10 cellular contexts compared by ENCODE assay signal in the genomic region with DNA sequence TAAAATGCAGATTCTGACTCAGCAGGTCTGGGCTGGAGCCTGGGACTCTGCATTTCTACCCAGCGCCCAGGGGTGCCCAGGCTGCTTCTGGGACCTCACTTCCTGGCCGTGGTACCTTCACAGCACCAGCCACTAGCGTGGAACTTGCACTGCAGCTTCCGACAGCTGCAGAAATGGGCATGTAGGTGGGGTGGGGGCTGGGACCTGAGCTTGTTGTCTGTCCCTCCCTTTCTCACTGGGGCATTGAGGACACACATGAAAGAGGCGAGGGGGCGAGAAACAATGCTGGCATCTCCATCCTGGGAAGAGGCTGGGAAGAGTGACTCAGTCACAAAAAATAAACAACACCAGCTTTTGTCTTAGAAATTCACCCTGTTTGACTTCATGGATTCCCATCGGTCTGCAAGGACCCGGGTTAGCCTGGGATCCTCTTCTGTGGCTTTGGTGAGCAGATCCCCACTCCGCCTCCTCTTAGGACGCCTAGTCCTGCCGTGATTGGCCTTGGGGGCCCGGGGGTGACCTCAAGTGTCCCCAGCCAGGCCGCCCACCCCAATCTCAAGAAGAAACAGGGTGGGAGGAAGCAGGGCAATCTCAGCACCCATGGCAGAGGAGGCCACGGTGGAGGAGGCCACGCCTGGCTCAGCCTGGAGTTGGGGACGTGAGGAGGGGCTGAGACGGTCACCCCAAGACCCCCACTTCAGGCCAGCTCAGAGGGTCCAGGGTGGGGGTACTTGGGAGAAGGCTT. TPM values are rescaled to one million over a fixed set of nuclear protein-coding genes. Genes with fewer than 3 reads are reported as not detected.
A peak's percentile ranks its signal among the peaks of the same experiment; 100 is the strongest.
DNase-seq lines count a peak whose midpoint lies in the region; ATAC-seq and TF ChIP-seq lines count a peak whose summit lies in the region.
"Had no signal": no experiment of that assay in that cellular context is flagged by ENCODE, and none has a peak within 500 bp of the region (broad histone marks: within the 10 kb centered on the region; RNA-seq: fewer than 3 reads in every experiment).

No MANE protein-coding gene starts in this region.

- H3K27me3 ChIP-seq in esophagus muscularis mucosa, result no peaks in the 10 kb centered on the region

- no peak for TF ChIP-seq CTCF in esophagus muscularis mucosa (IDR thresholded peaks at IDR 0.05)

- peaks cover 46 to 61% (median 56%) of the 10 kb centered on the region in 4 donors for H3K4me1 ChIP-seq in esophagus muscularis mucosa

- H3K4me1 Mint-ChIP-seq in activated T-helper 1 cell treated with anti-CD3 and anti-CD28 coated beads, Interleukin-12 subunit alpha, Interleukin-12 subunit beta, Interleukin-2, Interleukin-4 antibody, amounts not matched to agents 30 ng/mL and 10 ng/mL and 1 ng/mL, durations not matched to agents 14 hours and 24 hours and 36 hours (ENCODE audit: low read depth), result no peaks in the 10 kb centered on the region
- H3K4me1 Mint-ChIP-seq: natural killer cell had no signal

- no peak for ATAC-seq in GM19395 (IDR thresholded peaks at IDR 0.05; ENCODE audit: unreplicated experiment)
- ATAC-seq: natural killer cell had no signal

- WGBS in esophagus muscularis mucosa, result 69% methylated on average over 14 of the region's 17 CpGs

- no peak overlapping the region for H3K4me3 ChIP-seq in esophagus muscularis mucosa
- H3K4me3 ChIP-seq: SK-N-MC had no signal

- H3K4me3 Mint-ChIP-seq in activated T-helper 1 cell treated with anti-CD3 and anti-CD28 coated beads, Interleukin-12 subunit alpha, Interleukin-12 subunit beta, Interleukin-2, Interleukin-4 antibody, amounts not matched to agents 30 ng/mL and 10 ng/mL and 1 ng/mL, durations not matched to agents 14 hours and 24 hours and 36 hours, result no peak overlapping the region
- H3K4me3 Mint-ChIP-seq: natural killer cell had no signal

- H3K36me3 ChIP-seq in esophagus muscularis mucosa, result no peaks in the 10 kb centered on the region

- no peak for TF ChIP-seq POLR2A in esophagus muscularis mucosa (IDR thresholded peaks at IDR 0.05; ENCODE audit: low read depth)

- no peak overlapping the region for H3K27ac Mint-ChIP-seq in activated T-helper 1 cell treated with anti-CD3 and anti-CD28 coated beads, Interleukin-12 subunit alpha, Interleukin-12 subunit beta, Interleukin-2, Interleukin-4 antibody, amounts not matched to agents 30 ng/mL and 10 ng/mL and 1 ng/mL, durations not matched to agents 14 hours and 24 hours and 36 hours
- H3K27ac Mint-ChIP-seq: natural killer cell had no signal

- peaks cover 18% of the 10 kb centered on the region for H3K27me3 Mint-ChIP-seq in activated T-helper 1 cell treated with anti-CD3 and anti-CD28 coated beads, Interleukin-12 subunit alpha, Interleukin-12 subunit beta, Interleukin-2, Interleukin-4 antibody, amounts not matched to agents 30 ng/mL and 10 ng/mL and 1 ng/mL, durations not matched to agents 14 hours and 24 hours and 36 hours (ENCODE audit: insufficient read depth)

- H3K27ac ChIP-seq in esophagus muscularis mucosa (replicated peaks in 1 of 4), result peak overlapping the region; percentile 80 to 84 (median 83)
- H3K27ac ChIP-seq: SK-N-MC had no signal

- no peaks in the 10 kb centered on the region for H3K36me3 Mint-ChIP-seq in activated T-helper 1 cell treated with anti-CD3 and anti-CD28 coated beads, Interleukin-12 subunit alpha, Interleukin-12 subunit beta, Interleukin-2, Interleukin-4 antibody, amounts not matched to agents 30 ng/mL and 10 ng/mL and 1 ng/mL, durations not matched to agents 14 hours and 24 hours and 36 hours (ENCODE audit: low read depth)
- H3K36me3 Mint-ChIP-seq: natural killer cell had no signal

- intact Hi-C loops in esophagus muscularis mucosa (cut with DNase I), result no loop called here
- intact Hi-C loops in activated T-helper 1 cell treated with anti-CD3 and anti-CD28 coated beads, Interleukin-12 subunit alpha, Interleukin-12 subunit beta, Interleukin-2, Interleukin-4 antibody, amounts not matched to agents 30 ng/mL and 10 ng/mL and 1 ng/mL, durations not matched to agents 14 hours and 24 hours and 36 hours (cut with micrococcal nuclease), result no loop called here

- no peaks in the 10 kb centered on the region for H3K9me3 ChIP-seq in esophagus muscularis mucosa

- peak; percentile 11 for DNase-seq in activated CD8-positive, alpha-beta memory T cell treated with anti-CD3 and anti-CD28 coated beads, Interleukin-2, amount 50 U/mL, for 4 hours
- DNase-seq in activated CD8-positive, alpha-beta memory T cell treated with anti-CD3 and anti-CD28 coated beads, Interleukin-2, amount 50 U/mL, for 48 hours, result no peak
- DNase-seq in esophagus muscularis mucosa (ENCODE audit: extremely low spot score), result no peak
- peak; percentile 79 for DNase-seq in myocyte (ENCODE audit: low read depth)
- DNase-seq in NCI-H128 (lab: John Stamatoyannopoulos, UW; ENCODE audit: unreplicated experiment), result no peak
- no peak for DNase-seq in NCI-H1092 (lab: John Stamatoyannopoulos, UW)
- DNase-seq in activated T-helper 1 cell treated with anti-CD3 and anti-CD28 coated beads, Interleukin-12 subunit alpha, Interleukin-12 subunit beta, Interleukin-2, Interleukin-4 antibody, amounts not matched to agents 30 ng/mL and 10 ng/mL and 1 ng/mL, durations not matched to agents 14 hours and 24 hours and 36 hours (ENCODE audit: low spot score), result no peak
- DNase-seq: natural killer cell had no signal

- no peak for TF ChIP-seq EP300 in esophagus muscularis mucosa (IDR thresholded peaks at IDR 0.05)

- H3K9me3 Mint-ChIP-seq in activated T-helper 1 cell treated with anti-CD3 and anti-CD28 coated beads, Interleukin-12 subunit alpha, Interleukin-12 subunit beta, Interleukin-2, Interleukin-4 antibody, amounts not matched to agents 30 ng/mL and 10 ng/mL and 1 ng/mL, durations not matched to agents 14 hours and 24 hours and 36 hours, result no peaks in the 10 kb centered on the region
- H3K9me3 Mint-ChIP-seq: natural killer cell had no signal

RNA-seq across cellular contexts. Expression of gene POFUT2, which starts 29.9 kb away (rescaled TPM):
- total RNA-seq in esophagus muscularis mucosa (10 to 100 TPM; 15.8 to 21.6 (median 18.7) TPM), myocyte (43.8 and 46.9 TPM in 2 replicates)
- 74.5 TPM for polyA plus RNA-seq in myocyte (2012)
- total RNA-seq in activated T-helper 1 cell treated with anti-CD3 and anti-CD28 coated beads, Interleukin-12 subunit alpha, Interleukin-12 subunit beta, Interleukin-2, Interleukin-4 antibody, amounts not matched to agents 30 ng/mL and 10 ng/mL and 1 ng/mL, durations not matched to agents 14 hours and 24 hours and 36 hours, result 14.3 and 17.6 TPM in 2 replicates

Comparison
In these comparisons a context has a peak if more than half of its experiments do, and no peak if none do; other contexts are left out.
1. DNase-seq: peak in activated CD8-positive, alpha-beta memory T cell treated with anti-CD3 and anti-CD28 coated beads, Interleukin-2, amount 50 U/mL, for 4 hours (single experiment) and myocyte (single experiment); none in activated CD8-positive, alpha-beta memory T cell treated with anti-CD3 and anti-CD28 coated beads, Interleukin-2, amount 50 U/mL, for 48 hours (single experiment), esophagus muscularis mucosa (single experiment), NCI-H128 (single experiment), NCI-H1092 (single experiment) and activated T-helper 1 cell treated with anti-CD3 and anti-CD28 coated beads, Interleukin-12 subunit alpha, Interleukin-12 subunit beta, Interleukin-2, Interleukin-4 antibody, amounts not matched to agents 30 ng/mL and 10 ng/mL and 1 ng/mL, durations not matched to agents 14 hours and 24 hours and 36 hours (single experiment).